ENCODE assay signal across 8 cellular contexts in the genomic region with DNA sequence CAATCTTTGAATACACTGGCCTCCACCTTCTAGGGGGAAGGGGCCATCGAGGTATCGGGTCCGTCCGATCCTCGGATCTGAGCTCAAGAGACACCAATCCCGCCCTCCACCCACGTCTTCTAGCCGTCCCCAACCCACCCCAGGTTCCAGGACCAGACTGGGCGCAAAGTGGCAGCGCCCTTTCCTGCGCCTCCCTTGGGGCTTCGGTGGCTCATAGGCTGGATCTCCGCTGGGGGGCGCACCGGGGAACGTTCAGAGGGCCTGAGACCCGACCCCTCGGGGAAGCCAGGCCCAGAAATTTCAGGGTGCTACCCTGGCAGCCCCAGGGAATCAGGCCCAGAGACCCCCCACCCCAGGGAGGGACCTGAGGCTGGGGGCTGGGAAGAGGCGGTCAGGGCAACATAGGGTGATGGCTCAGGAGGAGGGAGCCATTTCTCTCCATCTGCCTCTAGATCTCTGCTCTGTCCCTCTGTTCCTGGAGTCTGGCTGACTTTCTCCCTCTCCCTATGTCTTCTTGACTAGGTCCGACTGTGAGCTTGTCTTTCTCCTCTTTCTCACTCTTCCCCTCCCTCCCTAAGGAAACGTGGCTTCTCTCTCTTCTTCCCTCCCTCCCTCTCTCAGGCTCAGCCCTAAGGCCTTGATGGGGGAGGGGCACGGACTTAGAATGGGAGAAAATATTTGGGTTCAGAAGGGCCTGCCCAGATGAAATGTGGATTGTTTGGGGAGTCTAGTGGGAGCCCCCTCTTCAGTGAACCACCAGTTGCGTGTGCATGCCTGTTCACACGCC. TPM values are rescaled to one million over a fixed set of nuclear protein-coding genes. Genes with fewer than 3 reads are reported as not detected.
DNase-seq lines count a peak whose midpoint lies in the region; ATAC-seq and TF ChIP-seq lines count a peak whose summit lies in the region.

No MANE protein-coding gene starts in this region.

- no peaks in the 10 kb centered on the region for H3K36me3 ChIP-seq in parathyroid adenoma (ENCODE audit: control insufficient read depth, insufficient read depth, low read length)

- peak overlapping the region; percentile 79 for H2AFZ ChIP-seq in parathyroid adenoma

- intact Hi-C loops in Right ventricle myocardium inferior (cut with DNase I) (loop anchor here (2.0 kb wide), 2 partner anchors 18 to 40 kb away; no protein-coding TSS in a partner anchor), cardiac septum (cut with DNase I) (loop anchor here (2.0 to 5.0 kb wide), 2 partner anchors 18 to 36 kb away; no protein-coding TSS in a partner anchor)

- H3K79me2 ChIP-seq in parathyroid adenoma, result no peaks in the 10 kb centered on the region

- H3K4me3 ChIP-seq in fibroblast of the aortic adventitia (ENCODE audit: low read depth, low read length), result peak overlapping the region; percentile 91
- H3K4me3 ChIP-seq in parathyroid adenoma (ENCODE audit: low read depth, low read length), result peak overlapping the region; percentile 50

- ATAC-seq in Right ventricle myocardium inferior, result peak; percentile 28
- no peak for ATAC-seq in GM21576 (IDR thresholded peaks at IDR 0.05; ENCODE audit: unreplicated experiment)
- ATAC-seq in HG03520 (IDR thresholded peaks at IDR 0.05; ENCODE audit: unreplicated experiment), result no peak

- peaks cover 8% of the 10 kb centered on the region for H3K4me1 ChIP-seq in parathyroid adenoma

- no peaks in the 10 kb centered on the region for H3K27me3 ChIP-seq in parathyroid adenoma (ENCODE audit: control insufficient read depth, insufficient read depth, low read length)

- H3K4me2 ChIP-seq in parathyroid adenoma (ENCODE audit: low read length), result peak overlapping the region; percentile 68

- TF ChIP-seq CTCF in fibroblast of the aortic adventitia (IDR thresholded peaks at IDR 0.05; ENCODE audit: insufficient read depth, low read length) (peak; percentile 78), parathyroid adenoma (IDR thresholded peaks at IDR 0.05) (peak; percentile 42)

- no peaks in the 10 kb centered on the region for H3K9me3 ChIP-seq in parathyroid adenoma (ENCODE audit: control insufficient read depth, low read length)

- H3K27ac ChIP-seq in parathyroid adenoma, result peak overlapping the region; percentile 36

- DNase-seq in Right ventricle myocardium inferior (ENCODE audit: missing footprints), result no peak
- no peak for DNase-seq in cardiac septum (ENCODE audit: low spot score)
- peak; percentile 33 for DNase-seq in activated CD4-positive, alpha-beta T cell treated with anti-CD3 and anti-CD28 coated beads, Interleukin-2, amount 50 U/mL, for 1 hour
- DNase-seq in fibroblast of the aortic adventitia (ENCODE audit: low read depth), result peak; percentile 58
- DNase-seq in NCI-H510A (lab: John Stamatoyannopoulos, UW), result no peak

- no peak overlapping the region for H3K9ac ChIP-seq in parathyroid adenoma

RNA-seq across cellular contexts. Expression of a gene that starts 1.1 kb away (rescaled TPM):
- 64.1 TPM for total RNA-seq in Right ventricle myocardium inferior
- total RNA-seq in cardiac septum, result 8.6 TPM
- 31.6 and 37.5 TPM in 2 replicates for total RNA-seq in fibroblast of the aortic adventitia (ENCODE audit: low replicate concordance)

Comparison
In these comparisons a context has a peak if more than half of its experiments do, and no peak if none do; other contexts are left out.
1. DNase-seq: peak in activated CD4-positive, alpha-beta T cell treated with anti-CD3 and anti-CD28 coated beads, Interleukin-2, amount 50 U/mL, for 1 hour (single experiment) and fibroblast of the aortic adventitia (single experiment); none in Right ventricle myocardium inferior (single experiment), cardiac septum (single experiment) and NCI-H510A (single experiment).